7 cellular contexts compared by ENCODE assay signal in the genomic region with DNA sequence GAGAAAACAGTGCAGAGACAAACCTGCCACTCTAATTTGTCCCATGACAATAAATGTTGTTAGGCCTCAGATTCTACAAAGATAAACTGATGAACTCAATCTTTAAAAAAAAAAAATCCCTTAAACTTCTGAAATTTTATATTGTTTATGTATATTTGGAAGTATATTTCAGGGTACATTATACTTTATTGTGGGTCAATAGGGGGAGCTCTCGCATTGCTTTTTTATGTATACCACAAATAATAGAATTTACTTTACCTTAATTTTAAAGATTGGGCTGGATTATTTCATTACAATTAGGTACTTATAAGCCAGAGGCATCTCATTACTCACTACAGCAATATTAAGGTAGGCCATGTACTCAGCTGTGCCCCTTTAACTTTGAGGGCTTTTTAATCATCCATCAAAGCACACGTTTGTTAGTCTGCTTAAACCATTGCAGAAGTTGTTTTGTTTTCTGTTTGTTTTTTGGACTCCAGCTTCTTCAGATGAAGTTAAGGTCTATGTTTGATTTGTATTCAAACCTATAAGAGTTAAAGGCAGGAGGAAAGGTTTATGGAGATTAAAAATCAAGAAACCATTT.
DNase-seq lines count a peak whose midpoint lies in the region; ATAC-seq and TF ChIP-seq lines count a peak whose summit lies in the region.

No MANE protein-coding gene starts in this region.

- H3K4me3 ChIP-seq in GM12875 (ENCODE audit: low read depth, low read length) (no peak overlapping the region), retinal pigment epithelial cell (ENCODE audit: low read length) (no peak overlapping the region)

- ATAC-seq in GM21619 (IDR thresholded peaks at IDR 0.05; ENCODE audit: unreplicated experiment) (no peak), GM21737 (IDR thresholded peaks at IDR 0.05; ENCODE audit: unreplicated experiment) (no peak)

- TF ChIP-seq CTCF in GM12875 (IDR thresholded peaks at IDR 0.05; ENCODE audit: borderline replicate concordance, insufficient read depth, low read depth, low read length): 0 out of 2 replicates have a peak, but pooled peaks have one; percentile 12
- peak; percentile 56 for TF ChIP-seq CTCF in retinal pigment epithelial cell (conservative IDR thresholded peaks at IDR 0.05; ENCODE audit: low read depth, low read length)

- DNase-seq in NCI-H524 treated with DMSO at 0.1 percent for 48 hours (lab: John Stamatoyannopoulos, UW) (peak; percentile 32), epidermal melanocyte (ENCODE audit: insufficient read length, low spot score) (peak; percentile 20), retinal pigment epithelial cell (ENCODE audit: low read depth) (no peak), ecto neural progenitor cell (ENCODE audit: low spot score) (no peak)

Comparison
In these comparisons a context has a peak if more than half of its experiments do, and no peak if none do; other contexts are left out.
1. DNase-seq: peak in NCI-H524 treated with DMSO at 0.1 percent for 48 hours (single experiment) and epidermal melanocyte (single experiment); none in retinal pigment epithelial cell (single experiment) and ecto neural progenitor cell (single experiment).